15 cellular contexts compared by ENCODE assay signal in the genomic region with DNA sequence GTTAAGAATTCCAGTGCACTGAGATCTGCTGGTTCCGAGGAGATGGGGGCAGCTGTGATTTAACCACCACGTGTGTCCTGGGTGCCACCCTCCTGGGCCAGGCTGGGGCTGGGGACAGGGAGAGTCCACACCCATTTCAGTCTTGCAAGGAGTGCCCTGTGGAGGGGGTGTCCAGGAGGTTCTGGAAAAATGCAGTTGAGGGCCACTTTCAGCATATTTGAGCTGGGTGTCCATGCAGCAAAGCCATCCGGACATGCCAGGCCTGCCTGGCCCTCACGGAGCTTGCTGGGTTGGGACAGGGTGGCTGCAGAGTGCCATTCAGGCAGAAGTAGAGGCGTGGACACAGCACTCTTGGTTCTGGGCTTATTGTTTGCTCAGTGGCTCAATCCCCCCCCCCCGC.
DNase-seq lines count a peak whose midpoint lies in the region; ATAC-seq and TF ChIP-seq lines count a peak whose summit lies in the region.
"Had no signal": no experiment of that assay in that cellular context is flagged by ENCODE, and none has a peak within 500 bp of the region (broad histone marks: within the 10 kb centered on the region; RNA-seq: fewer than 3 reads in every experiment).

No MANE protein-coding gene starts in this region.

- no peak overlapping the region for H2BK15ac ChIP-seq in neuronal stem cell (ENCODE audit: low read length)

- no peaks in the 10 kb centered on the region for H3K27me3 Mint-ChIP-seq in dendritic cell treated with granulocyte-macrophage colony-stimulating factor and Interleukin-4, amounts not matched to agents 40 ng/mL and 50 ng/mL, for 4 days
- H3K27me3 Mint-ChIP-seq: CD4-positive, alpha-beta memory T cell had no signal

- in situ Hi-C loops in GM13977 (cut with MboI; ENCODE audit: low pct_unique_long_range_greater_than_20kb, low sequenced_read_pairs, unreplicated experiment) = no loop called here

- no peak overlapping the region for H3K23ac ChIP-seq in neuronal stem cell (ENCODE audit: low read depth, low read length, poor library complexity)

- DNase-seq in right cardiac atrium = peak in 2 of 3 donors; percentile 8
- DNase-seq in Right ventricle myocardium superior = no peak
- DNase-seq in neuronal stem cell (ENCODE audit: low spot score) = no peak
- DNase-seq in GM13977 (ENCODE audit: low spot score) = no peak
- no peak for DNase-seq in NCI-H2171 treated with DMSO at 0.1 percent for 48 hours (lab: John Stamatoyannopoulos, UW)
- DNase-seq: C1 segment of cervical spinal cord; CD4-positive, alpha-beta memory T cell; DMS79; HCEC 1CT; HFFc6 had no signal

- no peaks in the 10 kb centered on the region for H3K9me3 Mint-ChIP-seq in dendritic cell treated with granulocyte-macrophage colony-stimulating factor and Interleukin-4, amounts not matched to agents 40 ng/mL and 50 ng/mL, for 4 days
- H3K9me3 Mint-ChIP-seq: CD4-positive, alpha-beta memory T cell; HFFc6 had no signal

- H2AK5ac ChIP-seq in neuronal stem cell (ENCODE audit: low read depth, low read length) = no peak overlapping the region

- no peak overlapping the region for H3K9ac ChIP-seq in neuronal stem cell (ENCODE audit: low read depth, low read length, poor library complexity)
- H3K9ac ChIP-seq: KMS-11 had no signal

- intact Hi-C loops in right cardiac atrium (cut with DNase I) = no loop called here
- intact Hi-C loops in Right ventricle myocardium superior (cut with DNase I) = loop anchor here (5.0 kb wide), 1 partner anchor 51 kb away; no protein-coding TSS in a partner anchor
- intact Hi-C loops in dendritic cell treated with granulocyte-macrophage colony-stimulating factor and Interleukin-4, amounts not matched to agents 40 ng/mL and 50 ng/mL, for 4 days (cut with micrococcal nuclease) = no loop called here

- no peak overlapping the region for H2BK120ac ChIP-seq in neuronal stem cell (ENCODE audit: low read depth, low read length)

- no peaks in the 10 kb centered on the region for H3K27me3 ChIP-seq in right cardiac atrium (ENCODE audit: control insufficient read depth, insufficient read depth)
- no peaks in the 10 kb centered on the region for H3K27me3 ChIP-seq in neuronal stem cell (ENCODE audit: control insufficient read depth in 3 of 3, insufficient read depth in 3 of 3, low read depth in 1 of 3, low read length in 3 of 3)

- no peak overlapping the region for H2AFZ ChIP-seq in neuronal stem cell (ENCODE audit: low read length)

- no peak overlapping the region for H4K8ac ChIP-seq in neuronal stem cell (ENCODE audit: low read depth, low read length)

- ATAC-seq in right cardiac atrium (no peak), Right ventricle myocardium superior (ENCODE audit: poor library complexity) (no peak), HG03442 (IDR thresholded peaks at IDR 0.05; ENCODE audit: unreplicated experiment) (no peak), GM21367 (IDR thresholded peaks at IDR 0.05; ENCODE audit: unreplicated experiment) (no peak)

- H3K4me1 ChIP-seq in right cardiac atrium (ENCODE audit: control insufficient read depth, insufficient read depth, low read length) (no peaks in the 10 kb centered on the region), neuronal stem cell (ENCODE audit: control insufficient read depth in 2 of 2, insufficient read depth in 1 of 2, low read depth in 1 of 2, low read length in 2 of 2) (no peaks in the 10 kb centered on the region)

- no peak overlapping the region for H3K18ac ChIP-seq in neuronal stem cell (ENCODE audit: low read length)

- 88% methylated on average over 6 of the region's 6 CpGs for WGBS in right cardiac atrium
- WGBS in neuronal stem cell (ENCODE audit: extremely low coverage in 2 of 2, insufficient read length in 2 of 2, insufficient replicate concordance in 1 of 2), 2 donors = no CpG with 5 or more reads among the region's 6 CpGs

- H3K4ac ChIP-seq in neuronal stem cell (ENCODE audit: low read length) = no peak overlapping the region

- no peak overlapping the region for H2BK12ac ChIP-seq in neuronal stem cell (ENCODE audit: low read length)

- H3K79me1 ChIP-seq in neuronal stem cell (ENCODE audit: low read depth, low read length) = peaks cover 3% of the 10 kb centered on the region

- no peak overlapping the region for H3K27ac ChIP-seq in right cardiac atrium (ENCODE audit: low read length)
- H3K27ac ChIP-seq in neuronal stem cell (replicated peaks; ENCODE audit: low read length) = no peak overlapping the region
- H3K27ac ChIP-seq: 22Rv1, KMS-11 had no signal

- H3K4me3 Mint-ChIP-seq in dendritic cell treated with granulocyte-macrophage colony-stimulating factor and Interleukin-4, amounts not matched to agents 40 ng/mL and 50 ng/mL, for 4 days = no peak overlapping the region
- H3K4me3 Mint-ChIP-seq: CD4-positive, alpha-beta memory T cell; HFFc6 had no signal

- peaks cover 49 to 91% of the 10 kb centered on the region in 2 donors for H3K36me3 ChIP-seq in neuronal stem cell (replicated peaks in 1 of 2; ENCODE audit: control insufficient read depth in 2 of 2, insufficient read depth in 2 of 2, low read length in 2 of 2)

- H4K91ac ChIP-seq in neuronal stem cell (ENCODE audit: low read depth, low read length, poor library complexity) = no peak overlapping the region

- peaks cover 100% of the 10 kb centered on the region for H3K36me3 Mint-ChIP-seq in dendritic cell treated with granulocyte-macrophage colony-stimulating factor and Interleukin-4, amounts not matched to agents 40 ng/mL and 50 ng/mL, for 4 days (ENCODE audit: low read depth)

- H3K4me3 ChIP-seq in right cardiac atrium (ENCODE audit: low read length) (no peak overlapping the region), neuronal stem cell (ENCODE audit: low read length in 2 of 2) (no peak overlapping the region)

- H3K4me1 Mint-ChIP-seq in dendritic cell treated with granulocyte-macrophage colony-stimulating factor and Interleukin-4, amounts not matched to agents 40 ng/mL and 50 ng/mL, for 4 days (ENCODE audit: low read depth) = peaks cover 45% of the 10 kb centered on the region
- H3K4me1 Mint-ChIP-seq: CD4-positive, alpha-beta memory T cell had no signal

- H3K27ac Mint-ChIP-seq in dendritic cell treated with granulocyte-macrophage colony-stimulating factor and Interleukin-4, amounts not matched to agents 40 ng/mL and 50 ng/mL, for 4 days = peak overlapping the region; percentile 69
- H3K27ac Mint-ChIP-seq: CD4-positive, alpha-beta memory T cell; HFFc6 had no signal

- H3K14ac ChIP-seq in neuronal stem cell (ENCODE audit: low read length) = peak overlapping the region; percentile 40

- H3K9me3 ChIP-seq in right cardiac atrium (ENCODE audit: control insufficient read depth, low read length) (no peaks in the 10 kb centered on the region), neuronal stem cell (replicated peaks in 1 of 2; ENCODE audit: control insufficient read depth in 2 of 2, insufficient read depth in 1 of 2, low read depth in 1 of 2, low read length in 2 of 2) (no peaks in the 10 kb centered on the region)

- no peak overlapping the region for H3K4me2 ChIP-seq in neuronal stem cell (ENCODE audit: insufficient read depth, low read length, poor library complexity, severe bottlenecking)
- H3K4me2 ChIP-seq: KMS-11 had no signal

- no peak overlapping the region for H2BK5ac ChIP-seq in neuronal stem cell (ENCODE audit: low read length)

- no peak for TF ChIP-seq CTCF in GM13977 (IDR thresholded peaks at IDR 0.05; ENCODE audit: extremely low read depth, insufficient read depth, missing control alignments)

Comparison
In these comparisons a context has a peak if more than half of its experiments do, and no peak if none do; other contexts are left out.
1. DNase-seq: peak in right cardiac atrium (2 of 3); none in Right ventricle myocardium superior (single experiment), neuronal stem cell (single experiment), GM13977 (single experiment) and NCI-H2171 treated with DMSO at 0.1 percent for 48 hours (single experiment).